9 cellular contexts compared by ENCODE assay signal in genomic region chr20:23161968-23162696, GRCh38.
DNase-seq lines count a peak whose midpoint lies in the region; ATAC-seq and TF ChIP-seq lines count a peak whose summit lies in the region.
"Had no signal": no experiment of that assay in that cellular context is flagged by ENCODE, and none has a peak within 500 bp of the region (broad histone marks: within the 10 kb centered on the region; RNA-seq: fewer than 3 reads in every experiment).

No MANE protein-coding gene starts in this region.

- H3K9me3 ChIP-seq in OCI-LY7 (ENCODE audit: low read length) = no peaks in the 10 kb centered on the region

- no peak overlapping the region for H3K4me2 ChIP-seq in OCI-LY7 (ENCODE audit: low read length)

- no peaks in the 10 kb centered on the region for H3K36me3 ChIP-seq in OCI-LY7 (ENCODE audit: insufficient read depth, low read length)

- H3K4me1 ChIP-seq in OCI-LY7 (ENCODE audit: insufficient read depth, low read length, poor library complexity, severe bottlenecking) = no peaks in the 10 kb centered on the region

- H3K79me2 ChIP-seq in OCI-LY7 (ENCODE audit: insufficient read depth, low read depth, low read length) = no peaks in the 10 kb centered on the region

- H4K20me1 ChIP-seq in OCI-LY7 (ENCODE audit: insufficient read depth, low read length) = no peaks in the 10 kb centered on the region

- CTCF ChIA-PET in OCI-LY7 (lab: Charles Lee; ENCODE audit: unreplicated experiment) = no interaction called here

- TF ChIP-seq CTCF in choroid plexus epithelial cell (conservative IDR thresholded peaks at IDR 0.05; ENCODE audit: low read depth, low read length) (no peak), OCI-LY7 (conservative IDR thresholded peaks at IDR 0.05; ENCODE audit: low read length) (no peak)

- no peak for ATAC-seq in GM21717 (IDR thresholded peaks at IDR 0.05; ENCODE audit: unreplicated experiment)

- H2AFZ ChIP-seq in OCI-LY7 (ENCODE audit: low read length) = no peak overlapping the region

- H3K27ac ChIP-seq in OCI-LY7 (ENCODE audit: low read depth, low read length, poor library complexity, severe bottlenecking) = no peak overlapping the region

- H3K4me3 ChIP-seq in choroid plexus epithelial cell (ENCODE audit: low read depth, low read length) (no peak overlapping the region), OCI-LY7 (ENCODE audit: low read depth, low read length, poor library complexity, severe bottlenecking) (no peak overlapping the region)

- intact Hi-C loops in OCI-LY7 (cut with micrococcal nuclease; ENCODE audit: unreplicated experiment) = no loop called here

- POLR2A ChIA-PET in OCI-LY7 (lab: Charles Lee) = no interaction called here

- H3K9me2 ChIP-seq in OCI-LY7 (ENCODE audit: insufficient read depth, low read length) = no peaks in the 10 kb centered on the region

- no TSS peak for BruUV-seq in OCI-LY7 (replicated peaks; lab: Mats Ljungman, UMichigan)

- DNase-seq in COLO668 (lab: John Stamatoyannopoulos, UW; ENCODE audit: unreplicated experiment) (peak; percentile 79), NCI-H2029 (lab: John Stamatoyannopoulos, UW) (peak; percentile 99), choroid plexus epithelial cell (ENCODE audit: low read depth) (peak; percentile 99), mesenteric fat pad (ENCODE audit: low spot score) (peak; percentile 92), OCI-LY7 (ENCODE audit: low spot score) (no peak), COLO829 (ENCODE audit: low spot score) (no peak)
- no peak for DNase-seq in activated CD4-positive, alpha-beta T cell treated with anti-CD3 and anti-CD28 coated beads for 4 hours
- DNase-seq: activated gamma-delta T cell had no signal

Comparison
In these comparisons a context has a peak if more than half of its experiments do, and no peak if none do; other contexts are left out.
1. DNase-seq: peak in COLO668 (single experiment), NCI-H2029 (single experiment), choroid plexus epithelial cell (single experiment) and mesenteric fat pad (single experiment); none in OCI-LY7 (single experiment), COLO829 (single experiment) and activated CD4-positive, alpha-beta T cell treated with anti-CD3 and anti-CD28 coated beads for 4 hours (0 of 2).